Comparison of ENCODE assay signal across 1 cellular context in genomic region chr10:101363850-101364400, GRCh38.
TF ChIP-seq lines count a peak whose summit lies in the region.

No MANE protein-coding gene starts in this region.

TF ChIP-seq in HepG2, 621 proteins besides CTCF, POLR2A, EP300 and RAD21 (continued from another document):
- TF ChIP-seq CEBPG (CRISPR knock-in tag; IDR thresholded peaks at IDR 0.05), result 0 out of 2 replicates have a peak, but pooled peaks have one; percentile 29
TF ChIP-seq in HepG2: peak in this region for 2.
